Comparison of ENCODE assay signal across 1 cellular context in genomic region chr12:57646659-57647049, GRCh38. TPM values are rescaled to one million over a fixed set of nuclear protein-coding genes. Genes with fewer than 3 reads are reported as not detected.
"Had no signal": no experiment of that assay in that cellular context is flagged by ENCODE, and none has a peak within 500 bp of the region (broad histone marks: within the 10 kb centered on the region; RNA-seq: fewer than 3 reads in every experiment).

No MANE protein-coding gene starts in this region.

RNA-seq across cellular contexts. Expression of gene B4GALNT1, which starts 13.7 kb away (rescaled TPM):
- total RNA-seq: dermis blood vessel endothelial cell had no signal
